ENCODE assay signal across 31 cellular contexts in genomic region chr9:123418052-123418430, GRCh38.
DNase-seq lines count a peak whose midpoint lies in the region; ATAC-seq, FAIRE-seq and TF ChIP-seq lines count a peak whose summit lies in the region.
"Had no signal": no experiment of that assay in that cellular context is flagged by ENCODE, and none has a peak within 500 bp of the region (broad histone marks: within the 10 kb centered on the region; RNA-seq: fewer than 3 reads in every experiment).

No MANE protein-coding gene starts in this region.

- no peaks in the 10 kb centered on the region for H3K9me3 ChIP-seq in Peyer's patch
- H3K9me3 ChIP-seq in kidney (ENCODE audit: control insufficient read depth in 1 of 2, low read length in 2 of 2): no peaks in the 10 kb centered on the region
- no peaks in the 10 kb centered on the region for H3K9me3 ChIP-seq in small intestine (ENCODE audit: control insufficient read depth, low read depth)
- H3K9me3 ChIP-seq: SJCRH30 had no signal

- POLR2A ChIA-PET in activated CD8-positive, alpha-beta T cell treated with anti-CD3 and anti-CD28 coated beads, Interleukin-2, amount 10 ng/mL, durations not matched to agents 7 days and 5 days (lab: Charles Lee): no interaction called here
- POLR2A ChIA-PET in activated CD8-positive, alpha-beta T cell treated with anti-CD3 and anti-CD28 coated beads for 36 hours (lab: Charles Lee): no interaction called here

- TF ChIP-seq CTCF in activated CD8-positive, alpha-beta T cell treated with anti-CD3 and anti-CD28 coated beads for 36 hours (IDR thresholded peaks at IDR 0.05): no peak
- no peak for TF ChIP-seq CTCF in Peyer's patch (IDR thresholded peaks at IDR 0.05)
- no peak for TF ChIP-seq CTCF in kidney (IDR thresholded peaks at IDR 0.05; ENCODE audit: borderline replicate concordance, extremely low read depth, insufficient read depth)

- intact Hi-C loops in activated CD8-positive, alpha-beta T cell treated with anti-CD3 and anti-CD28 coated beads for 36 hours (cut with micrococcal nuclease): no loop called here
- intact Hi-C loops in kidney (cut with DNase I) (no loop called here), sciatic nerve (cut with DNase I) (no loop called here)

- no peak overlapping the region for H3K4me3 ChIP-seq in Peyer's patch
- H3K4me3 ChIP-seq in kidney (ENCODE audit: low read length in 2 of 2): no peak overlapping the region
- H3K4me3 ChIP-seq in small intestine (ENCODE audit: low read depth in 1 of 2, low read length in 2 of 2): no peak overlapping the region
- H3K4me3 ChIP-seq: K562, SJCRH30 had no signal

- H3K36me3 Mint-ChIP-seq in activated CD8-positive, alpha-beta T cell treated with anti-CD3 and anti-CD28 coated beads, Interleukin-2, amount 10 ng/mL, durations not matched to agents 7 days and 5 days (ENCODE audit: low read depth): peaks cover 1% of the 10 kb centered on the region
- peaks cover 3% of the 10 kb centered on the region for H3K36me3 Mint-ChIP-seq in activated CD8-positive, alpha-beta T cell treated with anti-CD3 and anti-CD28 coated beads for 36 hours (ENCODE audit: low read depth)

- no peaks in the 10 kb centered on the region for H3K27me3 Mint-ChIP-seq in activated CD8-positive, alpha-beta T cell treated with anti-CD3 and anti-CD28 coated beads, Interleukin-2, amount 10 ng/mL, durations not matched to agents 7 days and 5 days (ENCODE audit: low read depth)
- H3K27me3 Mint-ChIP-seq in activated CD8-positive, alpha-beta T cell treated with anti-CD3 and anti-CD28 coated beads for 36 hours: no peaks in the 10 kb centered on the region
- H3K27me3 Mint-ChIP-seq: B cell; CD8-positive, alpha-beta memory T cell had no signal

- CTCF ChIA-PET in activated CD8-positive, alpha-beta T cell treated with anti-CD3 and anti-CD28 coated beads, Interleukin-2, amount 10 ng/mL, durations not matched to agents 7 days and 5 days (lab: Charles Lee): no interaction called here
- CTCF ChIA-PET in activated CD8-positive, alpha-beta T cell treated with anti-CD3 and anti-CD28 coated beads for 36 hours (lab: Charles Lee): no interaction called here

- no peak overlapping the region for H3K4me3 Mint-ChIP-seq in activated CD8-positive, alpha-beta T cell treated with anti-CD3 and anti-CD28 coated beads, Interleukin-2, amount 10 ng/mL, durations not matched to agents 7 days and 5 days
- H3K4me3 Mint-ChIP-seq in activated CD8-positive, alpha-beta T cell treated with anti-CD3 and anti-CD28 coated beads for 36 hours: no peak overlapping the region
- H3K4me3 Mint-ChIP-seq: B cell; CD8-positive, alpha-beta memory T cell had no signal

- no peaks in the 10 kb centered on the region for H3K4me1 ChIP-seq in Peyer's patch
- peaks cover 0 to 2% of the 10 kb centered on the region in 2 donors for H3K4me1 ChIP-seq in kidney (ENCODE audit: control insufficient read depth in 1 of 2, insufficient read depth in 1 of 2, low read depth in 1 of 2, low read length in 2 of 2)
- no peaks in the 10 kb centered on the region for H3K4me1 ChIP-seq in small intestine (ENCODE audit: control insufficient read depth in 2 of 2, insufficient read depth in 1 of 2, low read depth in 1 of 2, low read length in 1 of 2)
- H3K4me1 ChIP-seq: SJCRH30 had no signal

- FAIRE-seq in kidney (lab: Jason Lieb, UNC) (no peak), small intestine (lab: Jason Lieb, UNC) (no peak)
- FAIRE-seq: GM12892, GM19239, HTR-8/SVneo, K562 had no signal

- no peak overlapping the region for H3K27ac ChIP-seq in Peyer's patch
- H3K27ac ChIP-seq in kidney (ENCODE audit: low read depth in 2 of 2, low read length in 2 of 2): no peak overlapping the region
- no peak overlapping the region for H3K27ac ChIP-seq in small intestine (ENCODE audit: low read depth in 1 of 2, low read length in 1 of 2)
- H3K27ac ChIP-seq: 22Rv1, C4-2B, SJCRH30 had no signal

- ATAC-seq in activated CD8-positive, alpha-beta T cell treated with anti-CD3 and anti-CD28 coated beads, Interleukin-2, amount 10 ng/mL, durations not matched to agents 7 days and 5 days: no peak
- ATAC-seq in activated CD8-positive, alpha-beta T cell treated with anti-CD3 and anti-CD28 coated beads for 36 hours: no peak
- ATAC-seq in sciatic nerve: no peak
- ATAC-seq: K562, PC-3, Right ventricle myocardium inferior had no signal

- TF ChIP-seq POLR2A in Peyer's patch (IDR thresholded peaks at IDR 0.05): no peak

- 92 to 95% (median 95%) methylated on average over 5 of the region's 5 CpGs for WGBS in small intestine, 3 donors

- H3K9ac ChIP-seq in kidney (ENCODE audit: low read length in 2 of 2): no peak overlapping the region

- H3K36me3 ChIP-seq in Peyer's patch: peaks cover 0 to 32% (median 0%) of the 10 kb centered on the region in 3 donors
- H3K36me3 ChIP-seq in kidney (ENCODE audit: control insufficient read depth in 1 of 2, insufficient read depth in 2 of 2, low read length in 2 of 2): peaks cover 5 to 10% of the 10 kb centered on the region in 2 donors
- H3K36me3 ChIP-seq in small intestine (ENCODE audit: control insufficient read depth in 2 of 2, insufficient read depth in 2 of 2, low read length in 2 of 2): peaks cover 5 to 6% of the 10 kb centered on the region in 2 donors
- H3K36me3 ChIP-seq: SJCRH30 had no signal

- H3K27me3 ChIP-seq in Peyer's patch (no peaks in the 10 kb centered on the region), small intestine (ENCODE audit: control insufficient read depth in 2 of 2, insufficient read depth in 2 of 2, low read length in 2 of 2) (no peaks in the 10 kb centered on the region)
- H3K27me3 ChIP-seq: SJCRH30 had no signal

- DNase-seq in activated CD8-positive, alpha-beta T cell treated with anti-CD3 and anti-CD28 coated beads, Interleukin-2, amount 10 ng/mL, durations not matched to agents 7 days and 5 days: no peak
- DNase-seq in activated CD8-positive, alpha-beta T cell treated with anti-CD3 and anti-CD28 coated beads for 36 hours: no peak
- DNase-seq in Peyer's patch (peak in 2 of 3 donors; percentile 20 to 24), kidney (peak; percentile 13), sciatic nerve (ENCODE audit: low spot score) (peak; percentile 27), small intestine (no peak), EL (no peak)
- no peak for DNase-seq in activated effector memory CD4-positive, alpha-beta T cell treated with anti-CD3 and anti-CD28 coated beads, Interleukin-2, amount 50 U/mL, for 16 hours
- DNase-seq: CD8-positive, alpha-beta memory T cell; DMS 273 treated with DMSO at 0.1 percent for 48 hours; DMS79; H7; MV-4-11; NCI-H1105; NCI-H146; NCI-H1930; NCI-H2107; NCI-H446; NCI-H524 treated with DMSO at 0.1 percent for 48 hours; NCI-H774; NK-92 treated with Interleukin-12 subunit alpha and Interleukin-12 subunit beta, amount 100 ng/mL, for 24 hours; PC-3; SJCRH30 had no signal

- H3K27ac Mint-ChIP-seq in activated CD8-positive, alpha-beta T cell treated with anti-CD3 and anti-CD28 coated beads, Interleukin-2, amount 10 ng/mL, durations not matched to agents 7 days and 5 days: peak overlapping the region; percentile 39
- no peak overlapping the region for H3K27ac Mint-ChIP-seq in activated CD8-positive, alpha-beta T cell treated with anti-CD3 and anti-CD28 coated beads for 36 hours
- H3K27ac Mint-ChIP-seq: B cell had no signal

- H3K9me3 Mint-ChIP-seq in activated CD8-positive, alpha-beta T cell treated with anti-CD3 and anti-CD28 coated beads, Interleukin-2, amount 10 ng/mL, durations not matched to agents 7 days and 5 days (ENCODE audit: insufficient read depth): no peaks in the 10 kb centered on the region
- no peaks in the 10 kb centered on the region for H3K9me3 Mint-ChIP-seq in activated CD8-positive, alpha-beta T cell treated with anti-CD3 and anti-CD28 coated beads for 36 hours
- H3K9me3 Mint-ChIP-seq: CD8-positive, alpha-beta memory T cell had no signal

- H3K4me1 Mint-ChIP-seq in activated CD8-positive, alpha-beta T cell treated with anti-CD3 and anti-CD28 coated beads, Interleukin-2, amount 10 ng/mL, durations not matched to agents 7 days and 5 days (ENCODE audit: low read depth): no peaks in the 10 kb centered on the region
- no peaks in the 10 kb centered on the region for H3K4me1 Mint-ChIP-seq in activated CD8-positive, alpha-beta T cell treated with anti-CD3 and anti-CD28 coated beads for 36 hours (ENCODE audit: low read depth)
- H3K4me1 Mint-ChIP-seq: B cell; CD8-positive, alpha-beta memory T cell had no signal

Comparison
In these comparisons a context has a peak if more than half of its experiments do, and no peak if none do; other contexts are left out.
1. DNase-seq: peak in Peyer's patch (2 of 3), kidney (single experiment) and sciatic nerve (single experiment); none in activated CD8-positive, alpha-beta T cell treated with anti-CD3 and anti-CD28 coated beads, Interleukin-2, amount 10 ng/mL, durations not matched to agents 7 days and 5 days (single experiment), activated CD8-positive, alpha-beta T cell treated with anti-CD3 and anti-CD28 coated beads for 36 hours (single experiment), activated effector memory CD4-positive, alpha-beta T cell treated with anti-CD3 and anti-CD28 coated beads, Interleukin-2, amount 50 U/mL, for 16 hours (single experiment), small intestine (single experiment) and EL (single experiment).